In genomic region chr15:65612616-65612946, GRCh38 we compare ENCODE assay signal across 1 cellular context.
TF ChIP-seq lines count a peak whose summit lies in the region.

No MANE protein-coding gene starts in this region.

TF ChIP-seq in HepG2, 621 proteins besides CTCF, POLR2A, EP300 and RAD21:
- TF ChIP-seq CHD4 (IDR thresholded peaks at IDR 0.05; ENCODE audit: borderline replicate concordance, low read length) (0 out of 2 replicates have a peak, but pooled peaks have one; percentile 18), POLR2AphosphoS2 (IDR thresholded peaks at IDR 0.05; ENCODE audit: low read depth, low read length) (no peak), ASH2L (IDR thresholded peaks at IDR 0.05; ENCODE audit: insufficient read length, low read depth, low read length) (peak; percentile 57), KAT2B (IDR thresholded peaks at IDR 0.05; ENCODE audit: borderline replicate concordance, low read depth, low read length) (0 out of 2 replicates have a peak, but pooled peaks have one; percentile 44), ARID3A (IDR thresholded peaks at IDR 0.05; ENCODE audit: low read depth, low read length) (peak; percentile 10; the same call in 1 of the 2 replicates)
